1 cellular context compared by ENCODE assay signal in genomic region chr6:34310846-34311245, GRCh38.
A peak's percentile ranks its signal among the peaks of the same experiment; 100 is the strongest.
TF ChIP-seq lines count a peak whose summit lies in the region.

No MANE protein-coding gene starts in this region.

TF ChIP-seq in K562, 482 proteins besides CTCF, POLR2A, EP300 and RAD21 (continued from another document):
- TF ChIP-seq CTCFL (IDR thresholded peaks at IDR 0.05; ENCODE audit: borderline replicate concordance, insufficient read depth, low read depth, low read length, poor library complexity, severe bottlenecking) = no peak
- TF ChIP-seq, protein P1, sequence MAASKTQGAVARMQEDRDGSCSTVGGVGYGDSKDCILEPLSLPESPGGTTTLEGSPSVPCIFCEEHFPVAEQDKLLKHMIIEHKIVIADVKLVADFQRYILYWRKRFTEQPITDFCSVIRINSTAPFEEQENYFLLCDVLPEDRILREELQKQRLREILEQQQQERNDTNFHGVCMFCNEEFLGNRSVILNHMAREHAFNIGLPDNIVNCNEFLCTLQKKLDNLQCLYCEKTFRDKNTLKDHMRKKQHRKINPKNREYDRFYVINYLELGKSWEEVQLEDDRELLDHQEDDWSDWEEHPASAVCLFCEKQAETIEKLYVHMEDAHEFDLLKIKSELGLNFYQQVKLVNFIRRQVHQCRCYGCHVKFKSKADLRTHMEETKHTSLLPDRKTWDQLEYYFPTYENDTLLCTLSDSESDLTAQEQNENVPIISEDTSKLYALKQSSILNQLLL (CRISPR knock-in tag; IDR thresholded peaks at IDR 0.05; ENCODE audit: borderline replicate concordance) = no peak
- TF ChIP-seq HMG20A (CRISPR knock-in tag; conservative IDR thresholded peaks at IDR 0.05) = no peak
- no peak for TF ChIP-seq EHMT2 (IDR thresholded peaks at IDR 0.05)
- TF ChIP-seq RREB1 (CRISPR knock-in tag; IDR thresholded peaks at IDR 0.05) = no peak
- TF ChIP-seq ZNF707 (CRISPR knock-in tag; conservative IDR thresholded peaks at IDR 0.05) = no peak
- TF ChIP-seq AFF4 (CRISPR knock-in tag; IDR thresholded peaks at IDR 0.05) = no peak
- TF ChIP-seq TFE3 (CRISPR knock-in tag; IDR thresholded peaks at IDR 0.05) = peak; percentile 88
- peak; percentile 35; the same call in 1 of the 2 replicates for TF ChIP-seq ZNF384 (IDR thresholded peaks at IDR 0.05; ENCODE audit: low read depth, low read length)
- TF ChIP-seq TFAP4 (CRISPR knock-in tag; IDR thresholded peaks at IDR 0.05; ENCODE audit: borderline replicate concordance) = no peak
- TF ChIP-seq PTRF (tag; IDR thresholded peaks at IDR 0.05) = no peak
- TF ChIP-seq ZNF695 (CRISPR knock-in tag; IDR thresholded peaks at IDR 0.05) = no peak
- TF ChIP-seq TAF9B (IDR thresholded peaks at IDR 0.05; ENCODE audit: partially characterized antibody) = no peak
- TF ChIP-seq SAFB2 (IDR thresholded peaks at IDR 0.05; ENCODE audit: borderline replicate concordance, low read depth, low read length, severe bottlenecking) = no peak
